Comparison of ENCODE assay signal across 18 cellular contexts in the genomic region with DNA sequence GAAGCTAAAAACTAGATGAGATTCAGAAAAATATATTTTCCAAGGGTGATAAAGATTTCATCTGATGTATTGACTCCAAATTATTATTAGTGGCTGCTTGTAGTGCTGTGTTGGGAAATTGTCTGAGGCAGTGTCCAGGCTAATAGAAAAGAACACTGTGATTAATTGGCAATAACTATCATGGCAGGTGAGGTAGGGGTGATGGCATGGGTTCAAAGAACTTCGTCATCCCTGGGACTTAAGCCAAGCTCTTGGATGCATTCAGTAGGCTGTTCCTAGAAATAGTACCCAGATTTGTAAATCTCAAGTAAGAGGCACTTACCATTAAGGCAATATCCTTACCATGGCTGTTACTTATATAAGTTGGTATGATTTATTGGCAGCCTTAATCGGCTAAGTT.
"Had no signal": no experiment of that assay in that cellular context is flagged by ENCODE, and none has a peak within 500 bp of the region (broad histone marks: within the 10 kb centered on the region; RNA-seq: fewer than 3 reads in every experiment).

No MANE protein-coding gene starts in this region.

- H3K4me1 ChIP-seq: foreskin keratinocyte, sigmoid colon, thyroid gland had no signal

- DNase-seq: activated CD4-positive, alpha-beta T cell treated with anti-CD3 and anti-CD28 coated beads, Interleukin-2, amount 10 ng/mL, durations not matched to agents 24 days and 14 days; activated CD8-positive, alpha-beta memory T cell treated with anti-CD3 and anti-CD28 coated beads, Interleukin-2, amount 50 U/mL, for 4 hours; activated effector memory CD4-positive, alpha-beta T cell treated with anti-CD3 and anti-CD28 coated beads, Interleukin-2, amount 50 U/mL, for 16 hours; activated naive CD4-positive, alpha-beta T cell treated with anti-CD3 and anti-CD28 coated beads, Interleukin-2, amount 50 U/mL, for 16 hours; activated T-cell treated with anti-CD3 and anti-CD28 coated beads, Interleukin-2, amount 50 U/mL, for 48 hours; aorta; effector memory CD8-positive, alpha-beta T cell; hypothalamus; islet precursor cell; midbrain; sigmoid colon; stimulated activated CD8-positive, alpha-beta memory T cell treated with anti-CD3 and anti-CD28 coated beads, Interleukin-4, amount 100 ng/mL, for 48 hours; stimulated activated naive CD4-positive, alpha-beta T cell treated with Interleukin-2 at 50 U/mL for 16 hours; T1000; thyroid gland had no signal

- ATAC-seq: effector memory CD8-positive, alpha-beta T cell; foreskin keratinocyte; left lobe of liver had no signal

- H3K36me3 ChIP-seq: cardiac muscle cell, sigmoid colon, thyroid gland had no signal

- H3K4me3 ChIP-seq: cardiac muscle cell, sigmoid colon, thyroid gland had no signal

- H3K9me3 ChIP-seq: thyroid gland had no signal

- H3K27ac ChIP-seq: cardiac muscle cell, foreskin keratinocyte, sigmoid colon, thyroid gland had no signal
